In genomic region chr11:113874920-113875413, GRCh38 we compare ENCODE assay signal across 8 cellular contexts. TPM values are rescaled to one million over a fixed set of nuclear protein-coding genes. Genes with fewer than 3 reads are reported as not detected.
DNase-seq lines count a peak whose midpoint lies in the region; ATAC-seq and TF ChIP-seq lines count a peak whose summit lies in the region.

No MANE protein-coding gene starts in this region.

- H3K4me3 Mint-ChIP-seq in Calu3 (ENCODE audit: low read depth, unreplicated experiment) (peak overlapping the region; percentile 73), glutamatergic neuron (ENCODE audit: unreplicated experiment) (peak overlapping the region; percentile 84)
- H3K4me3 Mint-ChIP-seq in activated T-cell treated with anti-CD3 and anti-CD28 coated beads, Interleukin-2, amount 50 U/mL, for 4 hours = peak overlapping the region; percentile 86

- intact Hi-C loops in Calu3 (cut with micrococcal nuclease; ENCODE audit: unreplicated experiment) = no loop called here

- TF ChIP-seq CTCF in Calu3 (IDR thresholded peaks at IDR 0.05; ENCODE audit: unreplicated experiment) = no peak
- no peak for TF ChIP-seq CTCF in glutamatergic neuron (IDR thresholded peaks at IDR 0.05; ENCODE audit: partially characterized antibody, unreplicated experiment)

- H3K27ac Mint-ChIP-seq in Calu3 (ENCODE audit: unreplicated experiment) = no peak overlapping the region
- no peak overlapping the region for H3K27ac Mint-ChIP-seq in glutamatergic neuron (ENCODE audit: unreplicated experiment)

- ATAC-seq in GM21367 (IDR thresholded peaks at IDR 0.05; ENCODE audit: unreplicated experiment) (peak; percentile 42), HG03575 (IDR thresholded peaks at IDR 0.05; ENCODE audit: extremely low read depth, insufficient number of reproducible peaks, low FRiP score, unreplicated experiment) (peak; percentile 31)
- peak; percentile 69 to 70 for ATAC-seq in activated T-cell treated with anti-CD3 and anti-CD28 coated beads, Interleukin-2, amount 50 U/mL, for 4 hours

- DNase-seq in Calu3 (no peak), glutamatergic neuron (no peak), retina (peak; percentile 74), iPS-NIHi11 (ENCODE audit: low spot score) (no peak), NCI-H1930 (lab: John Stamatoyannopoulos, UW) (no peak)
- DNase-seq in activated T-cell treated with anti-CD3 and anti-CD28 coated beads, Interleukin-2, amount 50 U/mL, for 4 hours = peak; percentile 26

- CTCF ChIA-PET in Calu3 (lab: Charles Lee) = interaction anchor here (0.7 kb wide), 1 partner anchor 504 kb away, joined by 4 read pairs; no protein-coding TSS in a partner anchor

- H3K36me3 Mint-ChIP-seq in Calu3 (ENCODE audit: insufficient read depth, unreplicated experiment) (peaks cover 20% of the 10 kb centered on the region), glutamatergic neuron (ENCODE audit: unreplicated experiment) (no peaks in the 10 kb centered on the region)
- no peaks in the 10 kb centered on the region for H3K36me3 Mint-ChIP-seq in activated T-cell treated with anti-CD3 and anti-CD28 coated beads, Interleukin-2, amount 50 U/mL, for 4 hours (ENCODE audit: insufficient read depth)

- no peaks in the 10 kb centered on the region for H3K9me3 Mint-ChIP-seq in Calu3 (ENCODE audit: low read depth, unreplicated experiment)
- H3K9me3 Mint-ChIP-seq in activated T-cell treated with anti-CD3 and anti-CD28 coated beads, Interleukin-2, amount 50 U/mL, for 4 hours = no peaks in the 10 kb centered on the region
- peaks cover 9% of the 10 kb centered on the region for H3K9me3 Mint-ChIP-seq in glutamatergic neuron (ENCODE audit: unreplicated experiment)

- H3K4me1 Mint-ChIP-seq in Calu3 (ENCODE audit: low read depth, unreplicated experiment) = no peaks in the 10 kb centered on the region
- peaks cover 42% of the 10 kb centered on the region for H3K4me1 Mint-ChIP-seq in activated T-cell treated with anti-CD3 and anti-CD28 coated beads, Interleukin-2, amount 50 U/mL, for 4 hours (ENCODE audit: low read depth)
- peaks cover 17% of the 10 kb centered on the region for H3K4me1 Mint-ChIP-seq in glutamatergic neuron (ENCODE audit: low read depth, unreplicated experiment)

- no TSS peak for BruUV-seq in Calu3 (replicated peaks; lab: Mats Ljungman, UMichigan)

- H3K27me3 Mint-ChIP-seq in Calu3 (ENCODE audit: unreplicated experiment) (no peaks in the 10 kb centered on the region), glutamatergic neuron (ENCODE audit: unreplicated experiment) (peaks cover 5% of the 10 kb centered on the region)
- no peaks in the 10 kb centered on the region for H3K27me3 Mint-ChIP-seq in activated T-cell treated with anti-CD3 and anti-CD28 coated beads, Interleukin-2, amount 50 U/mL, for 4 hours (ENCODE audit: low read depth)

RNA-seq across cellular contexts. Expression of gene USP28, which starts 0.4 kb away (rescaled TPM):
- total RNA-seq in Calu3 (2022) (20.0 and 22.8 TPM in 2 replicates), glutamatergic neuron (ENCODE audit: unreplicated experiment) (20.0 TPM)
- 1 to 10 TPM; 3.7 to 4.8 (median 4.4) TPM for total RNA-seq in activated T-cell treated with anti-CD3 and anti-CD28 coated beads, Interleukin-2, amount 50 U/mL, for 4 hours

RNA-seq across cellular contexts. Expression of gene HTR3B, which starts 29.6 kb away (rescaled TPM):
- total RNA-seq in Calu3 (2022) (not detected in 2 replicates), glutamatergic neuron (ENCODE audit: unreplicated experiment) (not detected)
- not detected for total RNA-seq in activated T-cell treated with anti-CD3 and anti-CD28 coated beads, Interleukin-2, amount 50 U/mL, for 4 hours

Comparison
In these comparisons a context has a peak if more than half of its experiments do, and no peak if none do; other contexts are left out.
1. DNase-seq: peak in activated T-cell treated with anti-CD3 and anti-CD28 coated beads, Interleukin-2, amount 50 U/mL, for 4 hours (single experiment) and retina (single experiment); none in Calu3 (single experiment), glutamatergic neuron (single experiment), iPS-NIHi11 (single experiment) and NCI-H1930 (0 of 2).
2. Peak in every context shown above with its lines, with median percentiles within 50 percentile points of each other: H3K4me3 Mint-ChIP-seq and ATAC-seq.